In genomic region chr1:104671684-104672353, GRCh38 we compare ENCODE assay signal across 1 cellular context.
TF ChIP-seq lines count a peak whose summit lies in the region.

No MANE protein-coding gene starts in this region.

TF ChIP-seq in GM23338, 12 proteins besides CTCF, POLR2A, EP300 and RAD21:
- TF ChIP-seq ZNF462 (CRISPR knock-in tag; IDR thresholded peaks at IDR 0.05), result no peak
- no peak for TF ChIP-seq EZH2phosphoT487 (IDR thresholded peaks at IDR 0.05; ENCODE audit: unreplicated experiment)
- no peak for TF ChIP-seq STAT1 (IDR thresholded peaks at IDR 0.05; ENCODE audit: unreplicated experiment)
- no peak for TF ChIP-seq EZH2 (IDR thresholded peaks at IDR 0.05; ENCODE audit: low read depth, unreplicated experiment)
- TF ChIP-seq POLR2AphosphoS5 (IDR thresholded peaks at IDR 0.05; ENCODE audit: low read depth), result no peak
- TF ChIP-seq ETS1 (IDR thresholded peaks at IDR 0.05), result no peak
- TF ChIP-seq ZNF114 (CRISPR knock-in tag; IDR thresholded peaks at IDR 0.05), result no peak
TF ChIP-seq in GM23338: peak in this region for 0.
